Comparison of ENCODE assay signal across 10 cellular contexts in genomic region chr10:73759512-73760115, GRCh38. TPM values are rescaled to one million over a fixed set of nuclear protein-coding genes. Genes with fewer than 3 reads are reported as not detected.
DNase-seq lines count a peak whose midpoint lies in the region; ATAC-seq and TF ChIP-seq lines count a peak whose summit lies in the region.
"Had no signal": no experiment of that assay in that cellular context is flagged by ENCODE, and none has a peak within 500 bp of the region (broad histone marks: within the 10 kb centered on the region; RNA-seq: fewer than 3 reads in every experiment).

No MANE protein-coding gene starts in this region.

- H3K4me1 ChIP-seq in SJCRH30: peaks cover 17% of the 10 kb centered on the region
- H3K4me1 ChIP-seq: BLaER1 had no signal

- no peaks in the 10 kb centered on the region for H3K9me3 ChIP-seq in SJCRH30 (replicated peaks)
- H3K9me3 ChIP-seq: BLaER1 had no signal

- H3K4me3 ChIP-seq in SJCRH30: no peak overlapping the region
- H3K4me3 ChIP-seq: BLaER1 had no signal

- H3K27ac ChIP-seq in SJCRH30 (no peak overlapping the region), caudate nucleus (ENCODE audit: low read depth, low read length) (no peak overlapping the region)
- H3K27ac ChIP-seq: BLaER1 had no signal

- peak overlapping the region; percentile 57 for H3K27ac Mint-ChIP-seq in type B pancreatic cell

- peaks cover 22% of the 10 kb centered on the region for H3K36me3 Mint-ChIP-seq in type B pancreatic cell

- no peaks in the 10 kb centered on the region for H3K9me3 Mint-ChIP-seq in type B pancreatic cell

- H3K36me3 ChIP-seq in SJCRH30: peaks cover 49% of the 10 kb centered on the region

- peak; percentile 11 for DNase-seq in stimulated activated CD4-positive, alpha-beta T cell treated with anti-CD3 and anti-CD28 coated beads, Interleukin-15, amount 100 ng/mL, for 24 hours
- DNase-seq in stimulated activated CD4-positive, alpha-beta T cell treated with anti-CD3 and anti-CD28 coated beads, Interleukin-12 subunit alpha, Interleukin-12 subunit beta, amount 100 ng/mL, for 4 hours: no peak
- peak; percentile 62 for DNase-seq in T follicular helper cell (ENCODE audit: low read depth)
- DNase-seq in effector CD4-positive, alpha-beta T cell: peak; percentile 61
- DNase-seq in type B pancreatic cell (ENCODE audit: extremely low spot score, unreplicated experiment): no peak
- DNase-seq in SJCRH30: no peak
- DNase-seq in caudate nucleus (lab: John Stamatoyannopoulos, UW): no peak
- DNase-seq: amniotic stem cell had no signal

- H3K4me3 Mint-ChIP-seq in type B pancreatic cell: peak overlapping the region; percentile 42

- TF ChIP-seq CTCF in type B pancreatic cell (conservative IDR thresholded peaks at IDR 0.05): no peak

- no peaks in the 10 kb centered on the region for H3K4me1 Mint-ChIP-seq in type B pancreatic cell (ENCODE audit: unreplicated experiment)

- no peaks in the 10 kb centered on the region for H3K27me3 Mint-ChIP-seq in type B pancreatic cell

- ATAC-seq in GM21528 (IDR thresholded peaks at IDR 0.05; ENCODE audit: low FRiP score, unreplicated experiment): no peak

- H3K27me3 ChIP-seq in SJCRH30: no peaks in the 10 kb centered on the region
- H3K27me3 ChIP-seq: BLaER1 had no signal

RNA-seq across cellular contexts. Expression of gene SEC24C, which starts 15.4 kb away (rescaled TPM):
- total RNA-seq in type B pancreatic cell (ENCODE audit: low replicate concordance): 75.5 and 90.3 TPM in 2 replicates
- 89.4 and 92.2 TPM in 2 replicates for total RNA-seq in SJCRH30 (2014; rRNA removed; shearing (Covaris generic))

RNA-seq across cellular contexts. Expression of gene CHCHD1, which starts 22.2 kb away (rescaled TPM):
- 32.6 and 37.1 TPM in 2 replicates for total RNA-seq in type B pancreatic cell (ENCODE audit: low replicate concordance)
- total RNA-seq in SJCRH30 (2014; rRNA removed; shearing (Covaris generic)): 78.2 and 79.1 TPM in 2 replicates

RNA-seq across cellular contexts. Expression of gene ZSWIM8, which starts 25.8 kb away (rescaled TPM):
- total RNA-seq in type B pancreatic cell (ENCODE audit: low replicate concordance): 131 and 139 TPM in 2 replicates
- 36.5 and 41.1 TPM in 2 replicates for total RNA-seq in SJCRH30 (2014; rRNA removed; shearing (Covaris generic))

RNA-seq across cellular contexts. Expression of gene NDST2, which starts 51.8 kb away (rescaled TPM):
- 27.1 and 33.5 TPM in 2 replicates for total RNA-seq in type B pancreatic cell (ENCODE audit: low replicate concordance)
- 19.6 and 24.5 TPM in 2 replicates for total RNA-seq in SJCRH30 (2014; rRNA removed; shearing (Covaris generic))

Comparison
In these comparisons a context has a peak if more than half of its experiments do, and no peak if none do; other contexts are left out.
1. DNase-seq: peak in stimulated activated CD4-positive, alpha-beta T cell treated with anti-CD3 and anti-CD28 coated beads, Interleukin-15, amount 100 ng/mL, for 24 hours (single experiment), T follicular helper cell (single experiment) and effector CD4-positive, alpha-beta T cell (single experiment); none in stimulated activated CD4-positive, alpha-beta T cell treated with anti-CD3 and anti-CD28 coated beads, Interleukin-12 subunit alpha, Interleukin-12 subunit beta, amount 100 ng/mL, for 4 hours (single experiment), type B pancreatic cell (single experiment), SJCRH30 (0 of 2) and caudate nucleus (0 of 61).